ENCODE assay signal across 1 cellular context in the genomic region with DNA sequence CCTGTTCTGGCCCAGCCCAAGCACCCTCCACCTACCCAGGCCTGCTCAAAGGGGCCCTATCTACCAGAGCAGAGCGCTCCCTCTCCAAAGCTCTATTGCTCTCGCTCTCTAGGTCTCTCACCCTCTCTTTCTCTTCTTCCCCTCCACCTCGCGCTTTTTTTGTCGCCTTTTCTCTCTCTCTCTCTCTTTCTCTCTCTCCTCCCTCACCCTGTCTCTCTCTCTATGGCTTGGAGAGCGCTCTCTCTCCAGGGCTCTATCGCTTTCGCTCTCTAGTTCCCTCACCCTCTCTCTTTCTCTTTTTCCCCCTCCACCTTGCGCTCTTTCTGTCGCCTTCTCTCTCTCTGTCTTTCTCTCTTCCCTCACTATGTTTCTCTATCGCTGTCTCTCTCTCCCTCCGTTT.
TF ChIP-seq lines count a peak whose summit lies in the region.

No MANE protein-coding gene starts in this region.

TF ChIP-seq in HepG2, 621 proteins besides CTCF, POLR2A, EP300 and RAD21:
- no peak for TF ChIP-seq ZNF331 (CRISPR knock-in tag; IDR thresholded peaks at IDR 0.05)
- no peak for TF ChIP-seq TOE1 (CRISPR knock-in tag; IDR thresholded peaks at IDR 0.05)
- TF ChIP-seq, protein P1, sequence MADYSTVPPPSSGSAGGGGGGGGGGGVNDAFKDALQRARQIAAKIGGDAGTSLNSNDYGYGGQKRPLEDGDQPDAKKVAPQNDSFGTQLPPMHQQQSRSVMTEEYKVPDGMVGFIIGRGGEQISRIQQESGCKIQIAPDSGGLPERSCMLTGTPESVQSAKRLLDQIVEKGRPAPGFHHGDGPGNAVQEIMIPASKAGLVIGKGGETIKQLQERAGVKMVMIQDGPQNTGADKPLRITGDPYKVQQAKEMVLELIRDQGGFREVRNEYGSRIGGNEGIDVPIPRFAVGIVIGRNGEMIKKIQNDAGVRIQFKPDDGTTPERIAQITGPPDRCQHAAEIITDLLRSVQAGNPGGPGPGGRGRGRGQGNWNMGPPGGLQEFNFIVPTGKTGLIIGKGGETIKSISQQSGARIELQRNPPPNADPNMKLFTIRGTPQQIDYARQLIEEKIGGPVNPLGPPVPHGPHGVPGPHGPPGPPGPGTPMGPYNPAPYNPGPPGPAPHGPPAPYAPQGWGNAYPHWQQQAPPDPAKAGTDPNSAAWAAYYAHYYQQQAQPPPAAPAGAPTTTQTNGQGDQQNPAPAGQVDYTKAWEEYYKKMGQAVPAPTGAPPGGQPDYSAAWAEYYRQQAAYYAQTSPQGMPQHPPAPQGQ (CRISPR knock-in tag; IDR thresholded peaks at IDR 0.05; ENCODE audit: borderline replicate concordance), result no peak
- TF ChIP-seq ZNF484 (CRISPR knock-in tag; IDR thresholded peaks at IDR 0.05; ENCODE audit: borderline replicate concordance, low read depth), result no peak
- no peak for TF ChIP-seq JUND (CRISPR knock-in tag; IDR thresholded peaks at IDR 0.05)
- no peak for TF ChIP-seq ZBTB42 (CRISPR knock-in tag; IDR thresholded peaks at IDR 0.05)
- TF ChIP-seq HES4 (CRISPR knock-in tag; IDR thresholded peaks at IDR 0.05; ENCODE audit: borderline replicate concordance), result no peak
- TF ChIP-seq, protein P2, sequence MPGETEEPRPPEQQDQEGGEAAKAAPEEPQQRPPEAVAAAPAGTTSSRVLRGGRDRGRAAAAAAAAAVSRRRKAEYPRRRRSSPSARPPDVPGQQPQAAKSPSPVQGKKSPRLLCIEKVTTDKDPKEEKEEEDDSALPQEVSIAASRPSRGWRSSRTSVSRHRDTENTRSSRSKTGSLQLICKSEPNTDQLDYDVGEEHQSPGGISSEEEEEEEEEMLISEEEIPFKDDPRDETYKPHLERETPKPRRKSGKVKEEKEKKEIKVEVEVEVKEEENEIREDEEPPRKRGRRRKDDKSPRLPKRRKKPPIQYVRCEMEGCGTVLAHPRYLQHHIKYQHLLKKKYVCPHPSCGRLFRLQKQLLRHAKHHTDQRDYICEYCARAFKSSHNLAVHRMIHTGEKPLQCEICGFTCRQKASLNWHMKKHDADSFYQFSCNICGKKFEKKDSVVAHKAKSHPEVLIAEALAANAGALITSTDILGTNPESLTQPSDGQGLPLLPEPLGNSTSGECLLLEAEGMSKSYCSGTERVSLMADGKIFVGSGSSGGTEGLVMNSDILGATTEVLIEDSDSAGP (CRISPR knock-in tag; IDR thresholded peaks at IDR 0.05; ENCODE audit: borderline replicate concordance), result no peak
- TF ChIP-seq MLLT10 (CRISPR knock-in tag; IDR thresholded peaks at IDR 0.05), result no peak
- TF ChIP-seq FOXP1 (IDR thresholded peaks at IDR 0.05), result 0 out of 2 replicates have a peak, but pooled peaks have one; percentile 22
- TF ChIP-seq FOXP1 (CRISPR knock-in tag; IDR thresholded peaks at IDR 0.05), result no peak
- TF ChIP-seq, protein P3, sequence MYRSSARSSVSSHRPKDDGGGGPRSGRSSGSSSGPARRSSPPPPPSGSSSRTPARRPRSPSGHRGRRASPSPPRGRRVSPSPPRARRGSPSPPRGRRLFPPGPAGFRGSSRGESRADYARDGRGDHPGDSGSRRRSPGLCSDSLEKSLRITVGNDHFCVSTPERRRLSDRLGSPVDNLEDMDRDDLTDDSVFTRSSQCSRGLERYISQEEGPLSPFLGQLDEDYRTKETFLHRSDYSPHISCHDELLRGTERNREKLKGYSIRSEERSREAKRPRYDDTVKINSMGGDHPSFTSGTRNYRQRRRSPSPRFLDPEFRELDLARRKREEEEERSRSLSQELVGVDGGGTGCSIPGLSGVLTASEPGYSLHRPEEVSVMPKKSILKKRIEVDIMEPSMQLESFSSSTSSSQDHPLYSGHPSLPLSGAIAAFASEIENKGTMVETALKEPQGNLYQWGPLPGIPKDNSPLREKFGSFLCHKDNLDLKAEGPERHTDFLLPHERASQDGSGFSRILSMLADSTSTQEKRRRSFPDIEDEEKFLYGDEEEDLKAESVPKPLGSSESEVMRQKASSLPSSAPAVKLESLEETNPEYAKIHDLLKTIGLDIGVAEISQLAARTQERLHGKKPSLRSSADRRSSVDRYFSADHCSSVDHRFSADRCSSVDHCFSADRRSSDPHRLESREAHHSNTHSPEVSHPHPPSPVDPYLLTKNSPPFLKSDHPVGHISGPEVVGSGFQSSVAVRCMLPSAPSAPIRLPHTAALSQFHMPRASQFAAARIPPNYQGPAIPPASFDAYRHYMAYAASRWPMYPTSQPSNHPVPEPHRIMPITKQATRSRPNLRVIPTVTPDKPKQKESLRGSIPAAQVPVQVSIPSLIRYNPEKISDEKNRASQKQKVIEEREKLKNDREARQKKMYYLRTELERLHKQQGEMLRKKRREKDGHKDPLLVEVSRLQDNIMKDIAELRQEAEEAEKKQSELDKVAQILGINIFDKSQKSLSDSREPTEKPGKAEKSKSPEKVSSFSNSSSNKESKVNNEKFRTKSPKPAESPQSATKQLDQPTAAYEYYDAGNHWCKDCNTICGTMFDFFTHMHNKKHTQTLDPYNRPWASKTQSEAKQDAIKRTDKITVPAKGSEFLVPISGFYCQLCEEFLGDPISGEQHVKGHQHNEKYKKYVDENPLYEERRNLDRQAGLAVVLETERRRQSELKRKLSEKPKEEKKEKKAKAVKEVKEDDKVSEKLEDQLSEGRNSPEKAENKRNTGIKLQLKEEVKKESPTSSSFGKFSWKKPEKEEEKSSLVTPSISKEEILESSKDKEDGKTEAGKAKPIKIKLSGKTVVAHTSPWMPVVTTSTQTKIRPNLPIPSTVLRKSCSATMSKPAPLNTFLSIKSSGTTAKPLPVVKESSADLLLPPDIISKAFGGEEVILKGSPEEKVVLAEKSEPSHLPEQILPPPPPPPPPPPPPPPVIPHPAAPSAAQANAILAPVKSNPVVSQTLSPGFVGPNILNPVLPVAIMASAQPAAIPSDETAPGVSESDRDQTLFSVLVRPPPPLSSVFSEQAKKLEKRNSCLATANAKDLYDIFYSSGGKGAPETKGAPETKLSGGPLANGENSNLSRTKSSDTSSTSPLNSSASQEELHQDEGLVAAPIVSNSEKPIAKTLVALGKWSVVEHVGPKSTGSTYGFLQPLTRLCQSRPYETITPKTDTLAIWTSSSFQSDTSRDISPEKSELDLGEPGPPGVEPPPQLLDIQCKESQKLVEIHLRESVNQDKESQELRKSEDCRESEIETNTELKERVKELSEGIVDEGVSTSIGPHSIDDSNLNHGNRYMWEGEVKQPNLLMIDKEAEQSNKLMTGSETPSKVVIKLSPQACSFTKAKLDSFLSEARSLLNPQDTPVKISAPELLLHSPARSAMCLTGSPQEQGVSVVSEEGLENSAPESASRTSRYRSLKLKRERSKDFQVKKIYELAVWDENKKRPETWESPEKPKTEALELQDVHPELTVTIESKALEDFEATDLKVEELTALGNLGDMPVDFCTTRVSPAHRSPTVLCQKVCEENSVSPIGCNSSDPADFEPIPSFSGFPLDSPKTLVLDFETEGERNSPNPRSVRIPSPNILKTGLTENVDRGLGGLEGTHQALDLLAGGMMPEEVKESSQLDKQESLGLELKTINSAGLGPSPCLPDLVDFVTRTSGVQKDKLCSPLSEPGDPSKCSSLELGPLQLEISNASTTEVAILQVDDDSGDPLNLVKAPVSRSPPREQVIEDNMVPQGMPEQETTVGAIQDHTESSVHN (CRISPR knock-in tag; IDR thresholded peaks at IDR 0.05), result no peak
- TF ChIP-seq ZNF615 (CRISPR knock-in tag; IDR thresholded peaks at IDR 0.05; ENCODE audit: borderline replicate concordance), result no peak
- TF ChIP-seq FOXA1 (IDR thresholded peaks at IDR 0.05), result peak; percentile 18; the same call in 1 of the 2 replicates
- no peak for TF ChIP-seq FOXA1 (CRISPR knock-in tag; IDR thresholded peaks at IDR 0.05)
- no peak for TF ChIP-seq HOXA3 (CRISPR knock-in tag; IDR thresholded peaks at IDR 0.05)
- TF ChIP-seq ZNF207 (IDR thresholded peaks at IDR 0.05; ENCODE audit: borderline replicate concordance), result no peak
- TF ChIP-seq NONO (IDR thresholded peaks at IDR 0.05), result no peak
- TF ChIP-seq NONO (CRISPR knock-in tag; conservative IDR thresholded peaks at IDR 0.05), result no peak
- no peak for TF ChIP-seq TOPORS (CRISPR knock-in tag; IDR thresholded peaks at IDR 0.05)
